ENCODE assay signal across 23 cellular contexts in the genomic region with DNA sequence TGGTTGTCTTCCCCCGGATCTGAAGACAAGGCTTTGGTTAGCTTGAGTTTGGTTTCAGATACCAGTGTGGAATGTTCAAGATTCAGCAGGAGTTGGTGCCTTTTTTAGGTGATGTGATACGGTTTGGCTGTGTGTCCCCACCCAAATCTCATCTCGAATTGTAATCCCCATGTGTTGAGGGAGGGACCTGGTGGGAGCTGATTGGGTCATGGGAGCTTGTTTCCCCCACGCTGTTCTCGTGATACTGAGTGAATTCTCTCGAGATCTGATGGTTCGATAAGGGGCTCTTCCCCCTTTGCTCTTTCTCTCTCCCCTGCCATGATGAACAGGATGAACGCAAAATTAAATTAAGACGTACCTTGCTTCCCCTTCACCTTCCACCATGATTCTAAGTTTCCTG. TPM values are rescaled to one million over a fixed set of nuclear protein-coding genes. Genes with fewer than 3 reads are reported as not detected.
"Had no signal": no experiment of that assay in that cellular context is flagged by ENCODE, and none has a peak within 500 bp of the region (broad histone marks: within the 10 kb centered on the region; RNA-seq: fewer than 3 reads in every experiment).

No MANE protein-coding gene starts in this region.

- H3K9me3 ChIP-seq: colonic mucosa, esophagus squamous epithelium, gastroesophageal sphincter, mucosa of descending colon, thyroid gland, uterus had no signal

- H3K27ac Mint-ChIP-seq: naive thymus-derived CD8-positive, alpha-beta T cell; progenitor cell of endocrine pancreas; type B pancreatic cell had no signal

- H3K4me3 ChIP-seq: colonic mucosa, esophagus squamous epithelium, gastroesophageal sphincter, mucosa of descending colon, thyroid gland, uterus had no signal

- H3K9me3 Mint-ChIP-seq: naive thymus-derived CD8-positive, alpha-beta T cell had no signal

- H3K4me1 ChIP-seq: colonic mucosa, esophagus squamous epithelium, uterus had no signal

- H3K36me3 ChIP-seq: colonic mucosa, esophagus squamous epithelium, gastroesophageal sphincter, thyroid gland, uterus had no signal

- H3K27ac ChIP-seq: colonic mucosa, esophagus squamous epithelium, gastroesophageal sphincter, thyroid gland, uterus had no signal

- ATAC-seq: gastroesophageal sphincter; mucosa of descending colon; naive thymus-derived CD8-positive, alpha-beta T cell; right cardiac atrium had no signal

- H3K27me3 ChIP-seq: colonic mucosa, thyroid gland, uterus had no signal

- DNase-seq: colonic mucosa; effector CD8-positive, alpha-beta T cell; esophagus squamous epithelium; foreskin fibroblast; glutamatergic neuron; kidney glomerular epithelial cell; mucosa of descending colon; naive thymus-derived CD8-positive, alpha-beta T cell; right cardiac atrium; small intestine; stimulated activated CD4-positive, alpha-beta T cell treated with anti-CD3 and anti-CD28 coated beads, Interleukin-12 subunit alpha, Interleukin-12 subunit beta, amount 100 ng/mL, for 4 hours; stimulated activated naive CD4-positive, alpha-beta T cell treated with Interleukin-2 at 50 U/mL for 16 hours; thyroid gland; uterus had no signal

- H3K36me3 Mint-ChIP-seq: naive thymus-derived CD8-positive, alpha-beta T cell; type B pancreatic cell had no signal

- H3K4me3 Mint-ChIP-seq: naive thymus-derived CD8-positive, alpha-beta T cell; neural crest cell; type B pancreatic cell had no signal

RNA-seq across cellular contexts. Expression of gene PDCD1, which starts 21.5 kb away (rescaled TPM):
- total RNA-seq: cerebellum, dermis microvascular lymphatic vessel endothelial cell, lung microvascular endothelial cell, neural crest cell, osteocyte, progenitor cell of endocrine pancreas had no signal

RNA-seq across cellular contexts. Expression of gene NEU4, which starts 28.2 kb away (rescaled TPM):
- total RNA-seq: epithelial cell of proximal tubule; esophagus squamous epithelium; naive thymus-derived CD8-positive, alpha-beta T cell; osteocyte had no signal
- polyA plus RNA-seq: naive thymus-derived CD8-positive, alpha-beta T cell had no signal

RNA-seq across cellular contexts. Expression of gene RTP5, which starts 32.3 kb away (rescaled TPM):
- total RNA-seq: colonic mucosa; dermis microvascular lymphatic vessel endothelial cell; epithelial cell of proximal tubule; gastroesophageal sphincter; lung microvascular endothelial cell; mucosa of descending colon; naive thymus-derived CD8-positive, alpha-beta T cell; neural crest cell; osteocyte; progenitor cell of endocrine pancreas; right cardiac atrium had no signal
- polyA plus RNA-seq: naive thymus-derived CD8-positive, alpha-beta T cell had no signal
